In the genomic region with DNA sequence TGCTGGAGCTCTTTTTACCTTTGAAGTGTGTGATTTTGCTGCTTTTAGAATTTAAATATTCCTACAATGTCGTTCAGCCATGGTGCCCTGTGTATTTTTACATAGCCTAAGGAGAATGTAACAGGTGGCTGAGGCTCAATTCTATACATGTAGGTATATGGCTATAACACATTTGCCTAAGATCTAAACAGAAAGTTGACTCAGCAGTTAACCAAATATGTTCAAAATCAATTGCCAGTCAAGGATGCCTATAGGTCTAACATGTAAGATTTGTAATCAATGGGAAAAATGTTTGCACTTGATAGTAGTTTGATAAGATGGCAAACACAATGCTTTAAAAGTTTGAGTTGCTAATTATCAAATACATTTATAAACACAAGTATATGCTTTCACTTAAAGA, we compare ENCODE assay signal across 18 cellular contexts. TPM values are rescaled to one million over a fixed set of nuclear protein-coding genes. Genes with fewer than 3 reads are reported as not detected.
DNase-seq lines count a peak whose midpoint lies in the region; ATAC-seq, FAIRE-seq and TF ChIP-seq lines count a peak whose summit lies in the region.
"Had no signal": no experiment of that assay in that cellular context is flagged by ENCODE, and none has a peak within 500 bp of the region (broad histone marks: within the 10 kb centered on the region; RNA-seq: fewer than 3 reads in every experiment).

No MANE protein-coding gene starts in this region.

- intact Hi-C loops in HepG2 (cut with micrococcal nuclease; ENCODE audit: unreplicated experiment) (no loop called here), right lobe of liver (cut with DNase I) (no loop called here)

- peaks cover 1 to 18% of the 10 kb centered on the region in 2 experiments; a peak in 3 of 5 replicates for H3K36me3 ChIP-seq in HepG2 (replicated peaks in 1 of 2; ENCODE audit: control insufficient read depth in 1 of 2, insufficient read depth in 2 of 2, low read length in 2 of 2)
- no peaks in the 10 kb centered on the region for H3K36me3 ChIP-seq in right lobe of liver
- no peaks in the 10 kb centered on the region for H3K36me3 ChIP-seq in KMS-11 (ENCODE audit: insufficient read depth)
- H3K36me3 ChIP-seq in SU-DHL-6 (ENCODE audit: low read length): 0 out of 2 replicates have a peak, but pooled peaks cover 4% of the 10 kb centered on the region
- no peaks in the 10 kb centered on the region for H3K36me3 ChIP-seq in parathyroid adenoma (ENCODE audit: control insufficient read depth, insufficient read depth, low read length)

- no peaks in the 10 kb centered on the region for H3K9me2 ChIP-seq in SU-DHL-6 (replicated peaks; ENCODE audit: insufficient read depth, low read length)

- H2AFZ ChIP-seq in HepG2 (ENCODE audit: low read length) (no peak overlapping the region), KMS-11 (ENCODE audit: low read depth) (no peak overlapping the region), SU-DHL-6 (ENCODE audit: low read depth, low read length, severe bottlenecking) (no peak overlapping the region), parathyroid adenoma (no peak overlapping the region)
- H2AFZ ChIP-seq: GM23248 had no signal

- H3K79me2 ChIP-seq in HepG2 (ENCODE audit: insufficient read depth, low read length) (peaks cover 100% of the 10 kb centered on the region), KMS-11 (ENCODE audit: insufficient read depth, low read depth) (peaks cover 97% of the 10 kb centered on the region), SU-DHL-6 (ENCODE audit: insufficient read depth, low read length) (peaks cover 98% of the 10 kb centered on the region), parathyroid adenoma (peaks cover 51% of the 10 kb centered on the region)

- no peak for TF ChIP-seq POLR2A in HepG2 (IDR thresholded peaks at IDR 0.05; ENCODE audit: insufficient read depth in 1 of 2, low read depth in 2 of 2, low read length in 2 of 2)
- no peak for TF ChIP-seq POLR2A in right lobe of liver (IDR thresholded peaks at IDR 0.05)

- H4K20me1 ChIP-seq in HepG2 (ENCODE audit: insufficient read depth, low read length) (peaks cover 97% of the 10 kb centered on the region), KMS-11 (ENCODE audit: insufficient read depth) (peaks cover 32% of the 10 kb centered on the region), SU-DHL-6 (ENCODE audit: low read depth, low read length) (peaks cover 54% of the 10 kb centered on the region)

- H3K4me1 ChIP-seq in HepG2 (ENCODE audit: insufficient read depth, low read length) (peaks cover 69% of the 10 kb centered on the region), right lobe of liver (peaks cover 0 to 27% (median 10%) of the 10 kb centered on the region in 4 donors), KMS-11 (ENCODE audit: low read depth, poor library complexity, severe bottlenecking) (peaks cover 82% of the 10 kb centered on the region), parathyroid adenoma (peaks cover 26% of the 10 kb centered on the region)

- peak overlapping the region; percentile 36 for H3K4me2 ChIP-seq in HepG2 (ENCODE audit: low read depth, low read length)
- H3K4me2 ChIP-seq in KMS-11: 0 out of 2 replicates have a peak overlapping the region, but pooled peaks have one; percentile 2
- peak overlapping the region; percentile 37 for H3K4me2 ChIP-seq in SU-DHL-6 (ENCODE audit: low read depth, low read length, poor library complexity, severe bottlenecking)
- H3K4me2 ChIP-seq in parathyroid adenoma (ENCODE audit: low read length): peak overlapping the region; percentile 18

- 63% methylated on average over 1 of the region's 1 CpG for WGBS in HepG2 (ENCODE audit: low lambda C conversion rate)
- 35% methylated on average over 1 of the region's 1 CpG for WGBS in right lobe of liver (ENCODE audit: insufficient coverage, low coverage, low lambda C conversion rate, missing lambda C conversion rate)

- TF ChIP-seq CTCF in HepG2 (CRISPR knock-in tag; IDR thresholded peaks at IDR 0.05): no peak
- no peak for TF ChIP-seq CTCF in right lobe of liver (IDR thresholded peaks at IDR 0.05)
- no peak for TF ChIP-seq CTCF in KMS-11 (conservative IDR thresholded peaks at IDR 0.05; ENCODE audit: low read depth, low read length)
- TF ChIP-seq CTCF in SU-DHL-6 (IDR thresholded peaks at IDR 0.05; ENCODE audit: insufficient read depth, low read length, poor library complexity, severe bottlenecking): no peak
- TF ChIP-seq CTCF in parathyroid adenoma (IDR thresholded peaks at IDR 0.05): no peak

- ATAC-seq in HepG2 (peak; percentile 28; the same call in 1 of the 3 replicates), right lobe of liver (no peak)

- H3F3A ChIP-seq in SU-DHL-6 (ENCODE audit: insufficient read depth): no peaks in the 10 kb centered on the region

- H3K9ac ChIP-seq in HepG2 (ENCODE audit: insufficient read depth, low read depth, low read length) (no peak overlapping the region), KMS-11 (no peak overlapping the region), SU-DHL-6 (ENCODE audit: low read length) (no peak overlapping the region), parathyroid adenoma (no peak overlapping the region)
- H3K9ac ChIP-seq: GM23248 had no signal

- POLR2A ChIA-PET in HepG2 (lab: Yijun Ruan, JAX): interaction anchor here (0.9 kb wide), 1 partner anchor 8 kb away, joined by 3 read pairs; the partner anchor contains the start of gene PAWR

- H3K9me3 ChIP-seq in HepG2 (ENCODE audit: low read length): no peaks in the 10 kb centered on the region
- no peaks in the 10 kb centered on the region for H3K9me3 ChIP-seq in right lobe of liver
- no peaks in the 10 kb centered on the region for H3K9me3 ChIP-seq in SU-DHL-6 (ENCODE audit: insufficient read depth, low read length)
- H3K9me3 ChIP-seq in parathyroid adenoma (ENCODE audit: control insufficient read depth, low read length): no peaks in the 10 kb centered on the region

- TF ChIP-seq RAD21 in HepG2 (CRISPR knock-in tag; IDR thresholded peaks at IDR 0.05): no peak

- H3K4me3 ChIP-seq in HepG2 (replicated peaks in 1 of 3; ENCODE audit: insufficient read depth in 1 of 3, low read depth in 2 of 3, low read length in 3 of 3) (no peak overlapping the region), right lobe of liver (no peak overlapping the region), KMS-11 (IDR thresholded peaks at IDR 0.05; ENCODE audit: insufficient read depth, low read depth, low read length) (no peak overlapping the region), SU-DHL-6 (ENCODE audit: insufficient read depth, low read length, poor library complexity, severe bottlenecking) (no peak overlapping the region), parathyroid adenoma (ENCODE audit: low read depth, low read length) (no peak overlapping the region)
- H3K4me3 ChIP-seq: GM23248 had no signal

- BruUV-seq in HepG2 (replicated peaks; lab: Mats Ljungman, UMichigan): no TSS peak

- DNase-seq in HepG2 (ENCODE audit: low spot score) (no peak), right lobe of liver (no peak), SHP77 (lab: John Stamatoyannopoulos, UW) (no peak), NCI-H2081 treated with DMSO at 0.1 percent for 48 hours (lab: John Stamatoyannopoulos, UW) (no peak)
- no peak for DNase-seq in activated CD4-positive, CD25-positive, alpha-beta regulatory T cell (lab: John Stamatoyannopoulos, UW)
- DNase-seq: DMS153, GM23248, HFFc6, NCI-H146, NCI-H2107, NCI-H2227 treated with DMSO at 0.1 percent for 48 hours, NCI-H524, RPMI8226, SW 1271 had no signal

- in situ Hi-C loops in HepG2 (cut with HindIII; ENCODE audit: extremely low pct_ligation_motif_present, low pct_unique_long_range_greater_than_20kb): loop anchor here (25.0 kb wide), 1 partner anchor 120 kb away; no protein-coding TSS in a partner anchor

- TF ChIP-seq EP300 in HepG2 (IDR thresholded peaks at IDR 0.05; ENCODE audit: low read depth in 2 of 2, low read length in 2 of 2) (no peak), HepG2 (CRISPR knock-in tag; IDR thresholded peaks at IDR 0.05; ENCODE audit: borderline replicate concordance) (no peak)

- CTCF ChIA-PET in HepG2 (lab: Yijun Ruan, JAX; ENCODE audit: low intra/inter-chr PET ratio, low total read pairs): no interaction called here

- no peaks in the 10 kb centered on the region for H3K27me3 ChIP-seq in HepG2 (ENCODE audit: control insufficient read depth in 1 of 2, insufficient read depth in 2 of 2, low read length in 2 of 2)
- no peaks in the 10 kb centered on the region for H3K27me3 ChIP-seq in right lobe of liver
- no peaks in the 10 kb centered on the region for H3K27me3 ChIP-seq in KMS-11 (ENCODE audit: insufficient read depth, low read depth)
- no peaks in the 10 kb centered on the region for H3K27me3 ChIP-seq in SU-DHL-6 (ENCODE audit: low read length)
- no peaks in the 10 kb centered on the region for H3K27me3 ChIP-seq in parathyroid adenoma (ENCODE audit: control insufficient read depth, insufficient read depth, low read length)

- no peak for FAIRE-seq in HepG2 (lab: Jason Lieb, UNC)

- no peak overlapping the region for H3K27ac ChIP-seq in HepG2 (ENCODE audit: extremely low read length, insufficient read depth, low read length)
- H3K27ac ChIP-seq in right lobe of liver: no peak overlapping the region
- no peak overlapping the region for H3K27ac ChIP-seq in KMS-11
- H3K27ac ChIP-seq in SU-DHL-6 (ENCODE audit: low read depth, low read length): no peak overlapping the region
- H3K27ac ChIP-seq in parathyroid adenoma: no peak overlapping the region
- H3K27ac ChIP-seq: C4-2B, GM23248 had no signal

RNA-seq across cellular contexts. Expression of gene PAWR, which starts 8.2 kb away (rescaled TPM):
- total RNA-seq in HepG2 (2016; rRNA removed; fragmentation: Illumina TruSeq; extraction: Trizol) (36.1 and 37.4 TPM in 2 replicates), right lobe of liver (10 to 100 TPM; 25.0 to 62.3 (median 28.9) TPM)
- 11.2 and 13.0 TPM in 2 replicates for total RNA-seq in HepG2 (2016; cell fraction: cytosol; rRNA removed; fragmentation: Illumina TruSeq; extraction: Trizol; ENCODE audit: low read depth)
- 37.3 and 40.1 TPM in 2 replicates for total RNA-seq in HepG2 (2016; cell fraction: insoluble cytoplasmic fraction; rRNA removed; fragmentation: Illumina TruSeq; extraction: Trizol)
- total RNA-seq in HepG2 (2016; cell fraction: membrane; rRNA removed; fragmentation: Illumina TruSeq; extraction: Trizol): 14.1 and 16.8 TPM in 2 replicates
- 46.8 and 49.1 TPM in 2 replicates for total RNA-seq in HepG2 (2016; cell fraction: nucleus; rRNA removed; fragmentation: Illumina TruSeq; extraction: Trizol)
- 23.1 and 29.1 TPM in 2 replicates for polyA plus RNA-seq in HepG2 (2011; rRNA removed)
- 7.1 and 8.4 TPM in 2 replicates for polyA plus RNA-seq in HepG2 (2011; cell fraction: cytosol; rRNA removed)
- 36.4 and 41.9 TPM in 2 replicates for polyA plus RNA-seq in HepG2 (2011; cell fraction: nucleus; rRNA removed)
- 58.2 and 68.4 TPM in 2 replicates for polyA plus RNA-seq in HepG2 (2012)
- 6.8 and 7.8 TPM in 2 replicates for polyA plus RNA-seq in HepG2 (2016; cell fraction: cytosol; fragmentation: Illumina TruSeq; extraction: Trizol; ENCODE audit: low read depth)
- polyA plus RNA-seq in HepG2 (2016; cell fraction: insoluble cytoplasmic fraction; fragmentation: Illumina TruSeq; extraction: Trizol; ENCODE audit: low read depth): 33.4 and 33.7 TPM in 2 replicates
- 11.0 and 13.3 TPM in 2 replicates for polyA plus RNA-seq in HepG2 (2016; cell fraction: membrane; fragmentation: Illumina TruSeq; extraction: Trizol; ENCODE audit: low read depth)
- polyA plus RNA-seq in HepG2 (2016; cell fraction: nucleus; fragmentation: Illumina TruSeq; extraction: Trizol; ENCODE audit: insufficient read depth, low read depth): 75.9 and 78.0 TPM in 2 replicates
- polyA minus RNA-seq in HepG2 (2011; rRNA and poly(A)+ RNA removed; ENCODE audit: low replicate concordance): 13.7 and 19.1 TPM in 2 replicates
- 17.4 and 18.3 TPM in 2 replicates for polyA minus RNA-seq in HepG2 (2011; cell fraction: cytosol; rRNA and poly(A)+ RNA removed)
- polyA minus RNA-seq in HepG2 (2011; cell fraction: nucleus; rRNA and poly(A)+ RNA removed): 162 and 198 TPM in 2 replicates
